In the genomic region with DNA sequence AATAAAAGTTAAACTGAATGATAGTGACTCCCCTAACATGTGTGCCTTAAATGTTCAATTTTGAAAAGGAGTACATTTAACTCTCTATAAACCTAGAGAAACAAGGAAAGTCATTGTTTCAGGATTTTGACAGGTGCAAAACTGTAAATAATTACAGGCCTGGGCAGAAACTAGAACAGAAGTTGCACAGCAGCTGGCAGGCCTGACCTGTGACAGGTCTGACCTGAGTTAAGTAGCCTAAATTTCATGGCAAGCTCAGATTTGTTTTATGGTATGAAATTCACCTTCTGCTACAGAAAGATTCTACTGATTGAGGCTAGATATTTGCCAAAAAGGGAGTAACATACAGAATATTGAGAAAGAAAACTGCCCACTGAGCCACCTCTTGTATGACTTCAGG, we compare ENCODE assay signal across 15 cellular contexts.
DNase-seq lines count a peak whose midpoint lies in the region; ATAC-seq and TF ChIP-seq lines count a peak whose summit lies in the region.
"Had no signal": no experiment of that assay in that cellular context is flagged by ENCODE, and none has a peak within 500 bp of the region (broad histone marks: within the 10 kb centered on the region; RNA-seq: fewer than 3 reads in every experiment).

No MANE protein-coding gene starts in this region.

- no peak for ATAC-seq in omental fat pad (ENCODE audit: low FRiP score)
- ATAC-seq: A549; activated naive CD4-positive, alpha-beta T cell treated with anti-CD3 and anti-CD28 coated beads, Interleukin-2, amount 50 U/mL, for 72 hours; stimulated activated naive CD8-positive, alpha-beta T cell treated with anti-CD3 and anti-CD28 coated beads, Interleukin-15, amount 100 ng/mL, for 72 hours had no signal

- TF ChIP-seq CTCF in type B pancreatic cell (conservative IDR thresholded peaks at IDR 0.05) (no peak), omental fat pad (IDR thresholded peaks at IDR 0.05) (no peak)

- H3K27me3 Mint-ChIP-seq in type B pancreatic cell: no peaks in the 10 kb centered on the region
- H3K27me3 Mint-ChIP-seq: CD4-positive, alpha-beta T cell; memory B cell; stimulated activated naive CD8-positive, alpha-beta T cell treated with anti-CD3 and anti-CD28 coated beads, Interleukin-15, amount 100 ng/mL, for 72 hours had no signal

- no peaks in the 10 kb centered on the region for H3K9me3 Mint-ChIP-seq in type B pancreatic cell
- H3K9me3 Mint-ChIP-seq: CD4-positive, alpha-beta T cell; memory B cell; stimulated activated naive CD8-positive, alpha-beta T cell treated with anti-CD3 and anti-CD28 coated beads, Interleukin-15, amount 100 ng/mL, for 72 hours had no signal

- H3K4me3 Mint-ChIP-seq in type B pancreatic cell: peak overlapping the region; percentile 43
- H3K4me3 Mint-ChIP-seq: CD4-positive, alpha-beta T cell; memory B cell; stimulated activated naive CD8-positive, alpha-beta T cell treated with anti-CD3 and anti-CD28 coated beads, Interleukin-15, amount 100 ng/mL, for 72 hours had no signal

- H3K4me1 Mint-ChIP-seq in type B pancreatic cell (ENCODE audit: unreplicated experiment): peaks cover 34% of the 10 kb centered on the region

- no peaks in the 10 kb centered on the region for H3K36me3 Mint-ChIP-seq in type B pancreatic cell

- H3K27ac Mint-ChIP-seq in type B pancreatic cell: no peak overlapping the region
- H3K27ac Mint-ChIP-seq: activated naive CD4-positive, alpha-beta T cell treated with anti-CD3 and anti-CD28 coated beads, Interleukin-2, amount 50 U/mL, for 72 hours; CD4-positive, alpha-beta T cell; memory B cell; stimulated activated naive CD8-positive, alpha-beta T cell treated with anti-CD3 and anti-CD28 coated beads, Interleukin-15, amount 100 ng/mL, for 72 hours had no signal

- DNase-seq in NCI-H2196 (lab: John Stamatoyannopoulos, UW; ENCODE audit: unreplicated experiment) (peak; percentile 41), NCI-H2196 treated with DMSO at 0.1 percent for 48 hours (lab: John Stamatoyannopoulos, UW; ENCODE audit: unreplicated experiment) (no peak), NCI-H1105 (lab: John Stamatoyannopoulos, UW) (peak; percentile 90), NCI-H82 treated with DMSO at 0.1 percent for 48 hours (lab: John Stamatoyannopoulos, UW; ENCODE audit: unreplicated experiment) (peak; percentile 53), type B pancreatic cell (ENCODE audit: extremely low spot score, unreplicated experiment) (no peak), omental fat pad (ENCODE audit: low spot score) (no peak), NCI-H2107 treated with DMSO at 0.1 percent for 48 hours (lab: John Stamatoyannopoulos, UW; ENCODE audit: unreplicated experiment) (no peak), germinal center (ENCODE audit: low spot score) (no peak)
- DNase-seq: activated CD4-positive, alpha-beta T cell treated with anti-CD3 and anti-CD28 coated beads for 1 hour; CD4-positive, alpha-beta T cell; GF-D8; stimulated activated naive CD8-positive, alpha-beta T cell treated with anti-CD3 and anti-CD28 coated beads, Interleukin-15, amount 100 ng/mL, for 72 hours had no signal

Comparison
In these comparisons a context has a peak if more than half of its experiments do, and no peak if none do; other contexts are left out.
1. DNase-seq: peak in NCI-H2196 (single experiment), NCI-H1105 (single experiment) and NCI-H82 treated with DMSO at 0.1 percent for 48 hours (single experiment); none in NCI-H2196 treated with DMSO at 0.1 percent for 48 hours (single experiment), type B pancreatic cell (single experiment), omental fat pad (single experiment), NCI-H2107 treated with DMSO at 0.1 percent for 48 hours (single experiment) and germinal center (single experiment).